21 cellular contexts compared by ENCODE assay signal in genomic region chr19:38227272-38228004, GRCh38. TPM values are rescaled to one million over a fixed set of nuclear protein-coding genes. Genes with fewer than 3 reads are reported as not detected.
DNase-seq lines count a peak whose midpoint lies in the region; ATAC-seq and TF ChIP-seq lines count a peak whose summit lies in the region.
"Had no signal": no experiment of that assay in that cellular context is flagged by ENCODE, and none has a peak within 500 bp of the region (broad histone marks: within the 10 kb centered on the region; RNA-seq: fewer than 3 reads in every experiment).

No MANE protein-coding gene starts in this region.

- H3K4me3 ChIP-seq in HUES48 (ENCODE audit: low read depth, low read length) (peak overlapping the region; percentile 47), endodermal cell (ENCODE audit: low read length) (no peak overlapping the region), esophagus squamous epithelium (no peak overlapping the region)
- H3K4me3 ChIP-seq: GM12878, pancreas, skin epidermis had no signal

- H3K9ac ChIP-seq in HUES48 (ENCODE audit: low read depth, low read length) = peak overlapping the region; percentile 33; the same call in 1 of the 2 replicates
- H3K9ac ChIP-seq in endodermal cell (ENCODE audit: extremely low read depth, low read length, poor library complexity, severe bottlenecking) = no peak overlapping the region

- intact Hi-C loops in esophagus squamous epithelium (cut with DNase I) = loop anchor here (5.0 kb wide), 1 partner anchor 325 kb away; no protein-coding TSS in a partner anchor

- WGBS in endodermal cell (ENCODE audit: insufficient coverage in 1 of 2, insufficient read length in 1 of 2), 2 experiments = 55 to 70% methylated on average over 7 to 11 of the region's 11 CpGs
- WGBS in esophagus squamous epithelium, 2 donors = 49 to 67% methylated on average over 5 to 7 of the region's 11 CpGs

- H3K9me3 Mint-ChIP-seq in T-helper 1 cell treated with Interleukin-12 subunit alpha and Interleukin-12 subunit beta and Interleukin-4 antibody, amounts not matched to agents 30 μg/mL and 1 μg/mL, for 36 hours = no peaks in the 10 kb centered on the region
- H3K9me3 Mint-ChIP-seq in endodermal cell = no peaks in the 10 kb centered on the region
- H3K9me3 Mint-ChIP-seq in neural crest cell = no peaks in the 10 kb centered on the region
- H3K9me3 Mint-ChIP-seq: activated CD8-positive, alpha-beta T cell treated with anti-CD3 and anti-CD28 coated beads for 36 hours had no signal

- no peak for ATAC-seq in GM21737 (IDR thresholded peaks at IDR 0.05; ENCODE audit: unreplicated experiment)
- ATAC-seq: activated CD8-positive, alpha-beta T cell treated with anti-CD3 and anti-CD28 coated beads for 36 hours; GM12878; pancreas had no signal

- no peak for DNase-seq in T-helper 1 cell
- DNase-seq in endodermal cell = no peak
- DNase-seq in neural crest cell (ENCODE audit: low read depth, low spot score) = no peak
- no peak for DNase-seq in activated gamma-delta T cell treated with Interleukin-2 at 50 U/mL for 16 hours
- DNase-seq in esophagus squamous epithelium (lab: John Stamatoyannopoulos, UW) = no peak
- DNase-seq: activated CD8-positive, alpha-beta T cell treated with anti-CD3 and anti-CD28 coated beads for 36 hours; Karpas-422; kidney; NCI-H1436 treated with DMSO at 0.1 percent for 48 hours; NCI-H446 treated with DMSO at 0.1 percent for 48 hours; pancreas; stimulated activated naive CD4-positive, alpha-beta T cell had no signal

- H3K36me3 Mint-ChIP-seq in T-helper 1 cell treated with Interleukin-12 subunit alpha and Interleukin-12 subunit beta and Interleukin-4 antibody, amounts not matched to agents 30 μg/mL and 1 μg/mL, for 36 hours (ENCODE audit: low read depth) = no peaks in the 10 kb centered on the region
- H3K36me3 Mint-ChIP-seq in endodermal cell (ENCODE audit: low read depth) (no peaks in the 10 kb centered on the region), neural crest cell (ENCODE audit: low read depth) (peaks cover 7% of the 10 kb centered on the region)

- H3K4me3 Mint-ChIP-seq in T-helper 1 cell treated with Interleukin-12 subunit alpha and Interleukin-12 subunit beta and Interleukin-4 antibody, amounts not matched to agents 30 μg/mL and 1 μg/mL, for 36 hours = peak overlapping the region; percentile 36
- peak overlapping the region; percentile 44 for H3K4me3 Mint-ChIP-seq in endodermal cell
- H3K4me3 Mint-ChIP-seq in neural crest cell = peak overlapping the region; percentile 76
- H3K4me3 Mint-ChIP-seq: activated CD8-positive, alpha-beta T cell treated with anti-CD3 and anti-CD28 coated beads for 36 hours had no signal

- H3K9me3 ChIP-seq in HUES48 (ENCODE audit: control insufficient read depth, insufficient read depth, low read length) (no peaks in the 10 kb centered on the region), endodermal cell (ENCODE audit: control insufficient read depth, low read length) (no peaks in the 10 kb centered on the region), esophagus squamous epithelium (no peaks in the 10 kb centered on the region)
- H3K9me3 ChIP-seq: pancreas had no signal

- no peak for TF ChIP-seq POLR2A in esophagus squamous epithelium (IDR thresholded peaks at IDR 0.05)

- H3K27me3 Mint-ChIP-seq in T-helper 1 cell treated with Interleukin-12 subunit alpha and Interleukin-12 subunit beta and Interleukin-4 antibody, amounts not matched to agents 30 μg/mL and 1 μg/mL, for 36 hours (ENCODE audit: low read depth) = peaks cover 67% of the 10 kb centered on the region
- H3K27me3 Mint-ChIP-seq in endodermal cell (ENCODE audit: insufficient read depth) (peaks cover 76% of the 10 kb centered on the region), neural crest cell (ENCODE audit: low read depth) (peaks cover 21% of the 10 kb centered on the region)

- H3K4me1 ChIP-seq in HUES48 (ENCODE audit: control insufficient read depth, insufficient read depth, low read length) (peaks cover 24% of the 10 kb centered on the region), endodermal cell (ENCODE audit: control insufficient read depth, insufficient read depth, low read length) (no peaks in the 10 kb centered on the region), esophagus squamous epithelium (peaks cover 22 to 42% (median 25%) of the 10 kb centered on the region in 3 donors)

- peak overlapping the region; percentile 82 for H3K27ac ChIP-seq in HUES48 (ENCODE audit: low read depth, low read length)
- no peak overlapping the region for H3K27ac ChIP-seq in endodermal cell (ENCODE audit: low read depth, low read length)
- H3K27ac ChIP-seq in esophagus squamous epithelium = no peak overlapping the region
- H3K27ac ChIP-seq: HL-60, pancreas, skin epidermis had no signal

- H3K27me3 ChIP-seq in HUES48 (ENCODE audit: control insufficient read depth, insufficient read depth, low read length) (peaks cover 25% of the 10 kb centered on the region), endodermal cell (ENCODE audit: control insufficient read depth, insufficient read depth, low read length, poor library complexity, severe bottlenecking) (peaks cover 34% of the 10 kb centered on the region), esophagus squamous epithelium (peaks cover 15 to 100% (median 34%) of the 10 kb centered on the region in 4 donors)

- H3K4me1 Mint-ChIP-seq in T-helper 1 cell treated with Interleukin-12 subunit alpha and Interleukin-12 subunit beta and Interleukin-4 antibody, amounts not matched to agents 30 μg/mL and 1 μg/mL, for 36 hours (ENCODE audit: low read depth) = peaks cover 17% of the 10 kb centered on the region
- H3K4me1 Mint-ChIP-seq in endodermal cell = peaks cover 12% of the 10 kb centered on the region
- H3K4me1 Mint-ChIP-seq in neural crest cell = peaks cover 44% of the 10 kb centered on the region

- TF ChIP-seq CTCF in endodermal cell (conservative IDR thresholded peaks at IDR 0.05) (no peak), neural crest cell (conservative IDR thresholded peaks at IDR 0.05) (no peak), esophagus squamous epithelium (IDR thresholded peaks at IDR 0.05) (no peak)

- no peak overlapping the region for H3K27ac Mint-ChIP-seq in T-helper 1 cell treated with Interleukin-12 subunit alpha and Interleukin-12 subunit beta and Interleukin-4 antibody, amounts not matched to agents 30 μg/mL and 1 μg/mL, for 36 hours
- H3K27ac Mint-ChIP-seq in endodermal cell = no peak overlapping the region
- no peak overlapping the region for H3K27ac Mint-ChIP-seq in neural crest cell (ENCODE audit: unreplicated experiment)
- H3K27ac Mint-ChIP-seq: activated CD8-positive, alpha-beta T cell treated with anti-CD3 and anti-CD28 coated beads for 36 hours had no signal

- no peaks in the 10 kb centered on the region for H3K36me3 ChIP-seq in HUES48 (ENCODE audit: control insufficient read depth, insufficient read depth, low read length)
- no peaks in the 10 kb centered on the region for H3K36me3 ChIP-seq in endodermal cell (ENCODE audit: control insufficient read depth, insufficient read depth, low read length)
- no peaks in the 10 kb centered on the region for H3K36me3 ChIP-seq in esophagus squamous epithelium
- H3K36me3 ChIP-seq: pancreas had no signal

RNA-seq across cellular contexts. Expression of gene DPF1, which starts 3.4 kb away (rescaled TPM):
- 1 to 10 TPM; 3.3 to 4.5 TPM for total RNA-seq in endodermal cell
- polyA plus RNA-seq in endodermal cell (2013, experiment 1 of 2) = 12.8 TPM
- 14.5 TPM for polyA plus RNA-seq in endodermal cell (2013, experiment 2 of 2)
- total RNA-seq in neural crest cell = 31.7 and 35.5 TPM in 2 replicates
- total RNA-seq in esophagus squamous epithelium = 1 to 10 TPM in 1 of 4 donors, under 1 TPM in 1, not detected in 2; 0.44 to 2.5 TPM
- total RNA-seq: kidney, mesenteric fat pad, ureter had no signal

RNA-seq across cellular contexts. Expression of gene PPP1R14A, which starts 28.7 kb away (rescaled TPM):
- total RNA-seq in endodermal cell (10 to 100 TPM in 1 of 2 donors, 1 to 10 TPM in 1; 8.6 to 13.8 TPM), neural crest cell (1.2 and 1.7 TPM in 2 replicates), esophagus squamous epithelium (100 to 1,000 TPM in 1 of 4 donors, 10 to 100 TPM in 2, 1 to 10 TPM in 1; 1.1 to 101 (median 26.3) TPM)
- polyA plus RNA-seq in endodermal cell (2013, experiment 1 of 2) = 8.8 TPM
- polyA plus RNA-seq in endodermal cell (2013, experiment 2 of 2) = 7.4 TPM
- total RNA-seq: GM12878, SK-MEL-5 had no signal
- polyA plus RNA-seq: GM12878 had no signal

RNA-seq across cellular contexts. Expression of gene SPINT2, which starts 36.9 kb away (rescaled TPM):
- total RNA-seq in endodermal cell (100 to 1,000 TPM; 415 to 487 TPM), neural crest cell (9.2 and 9.6 TPM in 2 replicates), esophagus squamous epithelium (100 to 1,000 TPM; 345 to 663 (median 433) TPM)
- 136 TPM for polyA plus RNA-seq in endodermal cell (2013, experiment 1 of 2)
- polyA plus RNA-seq in endodermal cell (2013, experiment 2 of 2) = 110 TPM
- total RNA-seq: SK-MEL-5 had no signal

Comparison
In these comparisons a context has a peak if more than half of its experiments do, and no peak if none do; other contexts are left out.
1. RNA of gene SPINT2, which starts 36.9 kb away (total RNA-seq): 415 to 487 TPM in endodermal cell and 345 to 663 TPM in esophagus squamous epithelium; 9.2 to 9.6 TPM in neural crest cell; every median in the first group is over 10 times any median in the second.
2. Peak in every context shown above with its lines, with median percentiles within 50 percentile points of each other: H3K4me3 Mint-ChIP-seq.